In genomic region chr3:57949344-57949743, GRCh38 we compare ENCODE assay signal across 1 cellular context.
TF ChIP-seq lines count a peak whose summit lies in the region.

No MANE protein-coding gene starts in this region.

TF ChIP-seq in HepG2, 621 proteins besides CTCF, POLR2A, EP300 and RAD21:
- TF ChIP-seq ZNF619 (CRISPR knock-in tag; IDR thresholded peaks at IDR 0.05) (no peak), TGIF2 (CRISPR knock-in tag; IDR thresholded peaks at IDR 0.05) (no peak), ZNF468 (CRISPR knock-in tag; IDR thresholded peaks at IDR 0.05) (no peak), ZMYM2 (CRISPR knock-in tag; IDR thresholded peaks at IDR 0.05) (0 out of 2 replicates have a peak, but pooled peaks have one; percentile 0), MLLT10 (CRISPR knock-in tag; IDR thresholded peaks at IDR 0.05) (no peak), POLR2G (IDR thresholded peaks at IDR 0.05; ENCODE audit: low read depth, low read length) (no peak; the same call in 1 of the 2 replicates), POLR2AphosphoS2 (IDR thresholded peaks at IDR 0.05; ENCODE audit: low read depth, low read length) (no peak), NFIC (IDR thresholded peaks at IDR 0.05; ENCODE audit: low read length) (peak; percentile 23; the same call in 1 of the 2 replicates), SNAPC4 (CRISPR knock-in tag; IDR thresholded peaks at IDR 0.05) (no peak), UBTF (CRISPR knock-in tag; IDR thresholded peaks at IDR 0.05) (no peak), KLF13 (CRISPR knock-in tag; IDR thresholded peaks at IDR 0.05) (no peak), ZNF770 (CRISPR knock-in tag; IDR thresholded peaks at IDR 0.05) (peak; percentile 52; the same call in 1 of the 2 replicates)
